10 cellular contexts compared by ENCODE assay signal in the genomic region with DNA sequence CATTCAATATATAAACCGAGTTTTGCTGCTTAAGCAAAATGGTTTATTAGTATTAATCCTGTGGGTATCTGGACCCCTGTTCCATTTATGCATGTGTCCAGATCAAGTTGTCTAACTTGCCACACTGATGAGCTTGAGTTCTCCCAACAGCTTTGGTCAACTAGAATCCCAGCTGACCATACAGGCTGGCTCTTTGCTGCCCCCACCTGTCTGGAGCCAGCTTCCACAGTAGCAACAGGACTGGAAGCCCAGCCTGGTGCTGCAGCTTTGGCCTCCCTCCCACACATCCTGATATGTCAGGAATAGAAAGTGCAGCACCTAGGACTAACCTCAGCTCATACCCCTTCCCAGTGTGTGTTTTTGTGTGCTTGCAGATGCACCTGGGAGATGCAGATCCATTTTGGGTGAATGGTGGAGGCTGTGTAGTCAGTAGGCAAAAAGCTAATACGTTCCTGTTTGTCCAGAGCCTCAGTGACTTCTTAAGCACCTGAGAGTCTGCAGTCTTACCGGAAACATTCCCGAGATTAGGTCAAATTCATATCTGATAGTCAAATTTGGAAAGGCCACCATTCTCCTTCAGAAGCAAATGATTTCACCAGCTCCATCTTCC. TPM values are rescaled to one million over a fixed set of nuclear protein-coding genes. Genes with fewer than 3 reads are reported as not detected.
A peak's percentile ranks its signal among the peaks of the same experiment; 100 is the strongest.
DNase-seq lines count a peak whose midpoint lies in the region; ATAC-seq and TF ChIP-seq lines count a peak whose summit lies in the region.
"Had no signal": no experiment of that assay in that cellular context is flagged by ENCODE, and none has a peak within 500 bp of the region (broad histone marks: within the 10 kb centered on the region; RNA-seq: fewer than 3 reads in every experiment).

No MANE protein-coding gene starts in this region.

- H3K4me3 ChIP-seq in GM12875 (ENCODE audit: low read depth, low read length) (no peak overlapping the region), astrocyte of the cerebellum (ENCODE audit: low read depth, low read length) (no peak overlapping the region), spleen (no peak overlapping the region)

- peak; percentile 20 for DNase-seq in AG09319 (ENCODE audit: extremely low read depth, low read depth)
- peak; percentile 11 for DNase-seq in NCI-H446 treated with DMSO at 0.1 percent for 48 hours (lab: John Stamatoyannopoulos, UW)
- DNase-seq in astrocyte of the cerebellum (ENCODE audit: low read depth): peak; percentile 34
- DNase-seq in iPS DF 19.7 (ENCODE audit: low read depth, low spot score): peak; percentile 20
- peak; percentile 84 for DNase-seq in spleen
- DNase-seq in natural killer cell treated with Interleukin-12 subunit alpha and Interleukin-12 subunit beta and Interleukin-15 and Interleukin-18, amount 100 ng/mL, for 72 hours (ENCODE audit: low spot score): no peak

- H3K9me3 ChIP-seq in spleen: no peaks in the 10 kb centered on the region

- no peaks in the 10 kb centered on the region for H3K36me3 Mint-ChIP-seq in natural killer cell treated with Interleukin-12 subunit alpha and Interleukin-12 subunit beta and Interleukin-15 and Interleukin-18, amount 100 ng/mL, for 72 hours
- H3K36me3 Mint-ChIP-seq: naive thymus-derived CD4-positive, alpha-beta T cell had no signal

- H3K4me1 ChIP-seq in spleen: peaks cover 0 to 9% (median 0%) of the 10 kb centered on the region in 6 donors

- TF ChIP-seq CTCF in AG09319 (IDR thresholded peaks at IDR 0.05; ENCODE audit: low read depth, low read length) (peak; percentile 98), GM12875 (IDR thresholded peaks at IDR 0.05; ENCODE audit: borderline replicate concordance, insufficient read depth, low read depth, low read length) (peak; percentile 87), astrocyte of the cerebellum (IDR thresholded peaks at IDR 0.05; ENCODE audit: low read depth, low read length, missing control alignments) (peak; percentile 97), spleen (IDR thresholded peaks at IDR 0.05 in 8 of 11, conservative IDR thresholded peaks at IDR 0.05 in 3 of 11) (peak in 10 of 11 experiments; percentile 43 to 82 (median 75))

- H3K27ac Mint-ChIP-seq in natural killer cell treated with Interleukin-12 subunit alpha and Interleukin-12 subunit beta and Interleukin-15 and Interleukin-18, amount 100 ng/mL, for 72 hours: no peak overlapping the region
- H3K27ac Mint-ChIP-seq: IgD-negative memory B cell; naive thymus-derived CD4-positive, alpha-beta T cell had no signal

- peak; percentile 94 for ATAC-seq in HG02885 (IDR thresholded peaks at IDR 0.05; ENCODE audit: poor library complexity, unreplicated experiment)
- no peak for ATAC-seq in natural killer cell treated with Interleukin-12 subunit alpha and Interleukin-12 subunit beta and Interleukin-15 and Interleukin-18, amount 100 ng/mL, for 72 hours
- ATAC-seq: naive thymus-derived CD4-positive, alpha-beta T cell had no signal

- H3K27me3 ChIP-seq in spleen (replicated peaks in 1 of 7): no peaks in the 10 kb centered on the region

- no peak overlapping the region for H3K4me3 Mint-ChIP-seq in natural killer cell treated with Interleukin-12 subunit alpha and Interleukin-12 subunit beta and Interleukin-15 and Interleukin-18, amount 100 ng/mL, for 72 hours
- H3K4me3 Mint-ChIP-seq: IgD-negative memory B cell; naive thymus-derived CD4-positive, alpha-beta T cell had no signal

- no peaks in the 10 kb centered on the region for H3K4me1 Mint-ChIP-seq in natural killer cell treated with Interleukin-12 subunit alpha and Interleukin-12 subunit beta and Interleukin-15 and Interleukin-18, amount 100 ng/mL, for 72 hours (ENCODE audit: low read depth in 2 of 2)

- H3K9me3 Mint-ChIP-seq in natural killer cell treated with Interleukin-12 subunit alpha and Interleukin-12 subunit beta and Interleukin-15 and Interleukin-18, amount 100 ng/mL, for 72 hours: no peaks in the 10 kb centered on the region
- H3K9me3 Mint-ChIP-seq: IgD-negative memory B cell; naive thymus-derived CD4-positive, alpha-beta T cell had no signal

- H3K27me3 Mint-ChIP-seq in natural killer cell treated with Interleukin-12 subunit alpha and Interleukin-12 subunit beta and Interleukin-15 and Interleukin-18, amount 100 ng/mL, for 72 hours: peaks cover 0 to 4% of the 10 kb centered on the region in 2 donors
- H3K27me3 Mint-ChIP-seq: IgD-negative memory B cell had no signal

- TF ChIP-seq POLR2A in spleen (IDR thresholded peaks at IDR 0.05): no peak

- in situ Hi-C loops in astrocyte of the cerebellum (cut with HindIII; ENCODE audit: low sequenced_read_pairs): no loop called here

- intact Hi-C loops in spleen (cut with DNase I; ENCODE audit: low total_unique reads): loop anchor here (5.0 kb wide), 1 partner anchor 70 kb away; no protein-coding TSS in a partner anchor

- no peak overlapping the region for H3K27ac ChIP-seq in spleen

- 69 to 77% (median 74%) methylated on average over 4 of the region's 4 CpGs for WGBS in spleen, 5 donors

- H3K36me3 ChIP-seq in spleen: no peaks in the 10 kb centered on the region

RNA-seq across cellular contexts. Expression of a gene that starts 40.9 kb away (rescaled TPM):
- 10 to 100 TPM in 6 of 7 donors, 1 to 10 TPM in 1; 7.5 to 17.8 (median 13.9) TPM for total RNA-seq in spleen
- 10 to 100 TPM; 24.6 to 39.2 (median 37.9) TPM for polyA plus RNA-seq in spleen
- 1 to 10 TPM in 1 of 2 donors, under 1 TPM in 1; 0.95 to 3.7 TPM for total RNA-seq in natural killer cell treated with Interleukin-12 subunit alpha and Interleukin-12 subunit beta and Interleukin-15 and Interleukin-18, amount 100 ng/mL, for 72 hours
